ENCODE assay signal across 1 cellular context in genomic region chr2:240255811-240256703, GRCh38.
A peak's percentile ranks its signal among the peaks of the same experiment; 100 is the strongest.
TF ChIP-seq lines count a peak whose summit lies in the region.

No MANE protein-coding gene starts in this region.

TF ChIP-seq in HepG2, 621 proteins besides CTCF, POLR2A, EP300 and RAD21 (continued from another document and continues in another):
- no peak for TF ChIP-seq ZNF407 (CRISPR knock-in tag; IDR thresholded peaks at IDR 0.05; ENCODE audit: not compliant biosample characterization)
- no peak for TF ChIP-seq NR3C1 (CRISPR knock-in tag; IDR thresholded peaks at IDR 0.05)
- no peak; the same call in 1 of the 2 replicates for TF ChIP-seq ZNF703 (CRISPR knock-in tag; IDR thresholded peaks at IDR 0.05; ENCODE audit: borderline replicate concordance)
- peak; percentile 38; the same call in 1 of the 2 replicates for TF ChIP-seq ZMYM4 (CRISPR knock-in tag; IDR thresholded peaks at IDR 0.05)
- no peak for TF ChIP-seq SOX13 (IDR thresholded peaks at IDR 0.05)
- TF ChIP-seq SOX13 (CRISPR knock-in tag; conservative IDR thresholded peaks at IDR 0.05 in 1 of 2, IDR thresholded peaks at IDR 0.05 in 1 of 2): peak in 1 of 2 experiments; percentile 82; a peak in 2 of 4 replicates
- no peak for TF ChIP-seq AGO1 (IDR thresholded peaks at IDR 0.05; ENCODE audit: low read depth, low read length, poor library complexity, severe bottlenecking)
- TF ChIP-seq, protein P1, sequence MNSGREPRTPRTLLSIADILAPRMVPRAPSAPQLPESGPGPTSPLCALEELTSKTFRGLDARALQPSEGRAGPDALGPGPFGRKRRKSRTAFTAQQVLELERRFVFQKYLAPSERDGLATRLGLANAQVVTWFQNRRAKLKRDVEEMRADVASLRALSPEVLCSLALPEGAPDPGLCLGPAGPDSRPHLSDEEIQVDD (CRISPR knock-in tag; IDR thresholded peaks at IDR 0.05; ENCODE audit: borderline replicate concordance): no peak
- no peak for TF ChIP-seq ZNF44 (CRISPR knock-in tag; IDR thresholded peaks at IDR 0.05)
- TF ChIP-seq ZNF34 (CRISPR knock-in tag; IDR thresholded peaks at IDR 0.05; ENCODE audit: borderline replicate concordance): no peak
- TF ChIP-seq BCLAF1 (IDR thresholded peaks at IDR 0.05): no peak
- no peak for TF ChIP-seq POLR2AphosphoS2 (IDR thresholded peaks at IDR 0.05; ENCODE audit: low read depth, low read length)
- TF ChIP-seq, protein P2, sequence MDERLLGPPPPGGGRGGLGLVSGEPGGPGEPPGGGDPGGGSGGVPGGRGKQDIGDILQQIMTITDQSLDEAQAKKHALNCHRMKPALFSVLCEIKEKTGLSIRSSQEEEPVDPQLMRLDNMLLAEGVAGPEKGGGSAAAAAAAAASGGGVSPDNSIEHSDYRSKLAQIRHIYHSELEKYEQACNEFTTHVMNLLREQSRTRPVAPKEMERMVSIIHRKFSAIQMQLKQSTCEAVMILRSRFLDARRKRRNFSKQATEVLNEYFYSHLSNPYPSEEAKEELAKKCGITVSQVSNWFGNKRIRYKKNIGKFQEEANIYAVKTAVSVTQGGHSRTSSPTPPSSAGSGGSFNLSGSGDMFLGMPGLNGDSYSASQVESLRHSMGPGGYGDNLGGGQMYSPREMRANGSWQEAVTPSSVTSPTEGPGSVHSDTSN (CRISPR knock-in tag; IDR thresholded peaks at IDR 0.05): no peak; the same call in 1 of the 2 replicates
- TF ChIP-seq ZHX1 (CRISPR knock-in tag; IDR thresholded peaks at IDR 0.05; ENCODE audit: low read depth): no peak
- TF ChIP-seq FOXA1 (IDR thresholded peaks at IDR 0.05): no peak
- no peak; the same call in 1 of the 2 replicates for TF ChIP-seq FOXA1 (CRISPR knock-in tag; IDR thresholded peaks at IDR 0.05)
- TF ChIP-seq, protein P3, sequence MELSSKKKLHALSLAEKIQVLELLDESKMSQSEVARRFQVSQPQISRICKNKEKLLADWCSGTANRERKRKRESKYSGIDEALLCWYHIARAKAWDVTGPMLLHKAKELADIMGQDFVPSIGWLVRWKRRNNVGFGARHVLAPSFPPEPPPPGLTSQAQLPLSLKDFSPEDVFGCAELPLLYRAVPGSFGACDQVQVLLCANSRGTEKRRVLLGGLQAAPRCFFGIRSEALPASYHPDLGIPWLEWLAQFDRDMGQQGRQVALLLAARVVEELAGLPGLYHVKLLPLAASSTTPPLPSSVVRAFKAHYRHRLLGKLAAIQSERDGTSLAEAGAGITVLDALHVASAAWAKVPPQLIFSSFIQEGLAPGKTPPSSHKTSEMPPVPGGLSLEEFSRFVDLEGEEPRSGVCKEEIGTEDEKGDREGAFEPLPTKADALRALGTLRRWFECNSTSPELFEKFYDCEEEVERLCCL (CRISPR knock-in tag; IDR thresholded peaks at IDR 0.05; ENCODE audit: borderline replicate concordance): no peak
- TF ChIP-seq ZNF33A (CRISPR knock-in tag; IDR thresholded peaks at IDR 0.05; ENCODE audit: borderline replicate concordance): no peak
- no peak for TF ChIP-seq ZBTB33 (CRISPR knock-in tag; IDR thresholded peaks at IDR 0.05)
- TF ChIP-seq ZNF354B (CRISPR knock-in tag; IDR thresholded peaks at IDR 0.05): no peak
- TF ChIP-seq KMT2A (CRISPR knock-in tag; IDR thresholded peaks at IDR 0.05): peak; percentile 67
- TF ChIP-seq, protein P4, sequence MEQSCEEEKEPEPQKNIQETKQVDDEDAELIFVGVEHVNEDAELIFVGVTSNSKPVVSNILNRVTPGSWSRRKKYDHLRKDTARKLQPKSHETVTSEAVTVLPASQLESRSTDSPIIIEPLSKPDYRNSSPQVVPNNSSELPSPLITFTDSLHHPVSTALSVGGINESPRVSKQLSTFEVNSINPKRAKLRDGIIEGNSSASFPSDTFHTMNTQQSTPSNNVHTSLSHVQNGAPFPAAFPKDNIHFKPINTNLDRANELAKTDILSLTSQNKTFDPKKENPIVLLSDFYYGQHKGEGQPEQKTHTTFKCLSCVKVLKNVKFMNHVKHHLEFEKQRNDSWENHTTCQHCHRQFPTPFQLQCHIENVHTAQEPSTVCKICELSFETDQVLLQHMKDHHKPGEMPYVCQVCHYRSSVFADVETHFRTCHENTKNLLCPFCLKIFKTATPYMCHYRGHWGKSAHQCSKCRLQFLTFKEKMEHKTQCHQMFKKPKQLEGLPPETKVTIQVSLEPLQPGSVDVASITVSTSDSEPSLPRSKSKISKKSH (CRISPR knock-in tag; IDR thresholded peaks at IDR 0.05; ENCODE audit: borderline replicate concordance): peak; percentile 64; the same call in 1 of the 2 replicates
- TF ChIP-seq RFXANK (CRISPR knock-in tag; IDR thresholded peaks at IDR 0.05): no peak
- TF ChIP-seq, protein P5, sequence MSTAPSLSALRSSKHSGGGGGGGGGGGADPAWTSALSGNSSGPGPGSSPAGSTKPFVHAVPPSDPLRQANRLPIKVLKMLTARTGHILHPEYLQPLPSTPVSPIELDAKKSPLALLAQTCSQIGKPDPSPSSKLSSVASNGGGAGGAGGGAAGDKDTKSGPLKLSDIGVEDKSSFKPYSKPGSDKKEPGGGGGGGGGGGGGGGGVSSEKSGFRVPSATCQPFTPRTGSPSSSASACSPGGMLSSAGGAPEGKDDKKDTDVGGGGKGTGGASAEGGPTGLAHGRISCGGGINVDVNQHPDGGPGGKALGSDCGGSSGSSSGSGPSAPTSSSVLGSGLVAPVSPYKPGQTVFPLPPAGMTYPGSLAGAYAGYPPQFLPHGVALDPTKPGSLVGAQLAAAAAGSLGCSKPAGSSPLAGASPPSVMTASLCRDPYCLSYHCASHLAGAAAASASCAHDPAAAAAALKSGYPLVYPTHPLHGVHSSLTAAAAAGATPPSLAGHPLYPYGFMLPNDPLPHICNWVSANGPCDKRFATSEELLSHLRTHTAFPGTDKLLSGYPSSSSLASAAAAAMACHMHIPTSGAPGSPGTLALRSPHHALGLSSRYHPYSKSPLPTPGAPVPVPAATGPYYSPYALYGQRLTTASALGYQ (CRISPR knock-in tag; IDR thresholded peaks at IDR 0.05): peak; percentile 68; the same call in 1 of the 2 replicates
- peak; percentile 85; the same call in 1 of the 2 replicates for TF ChIP-seq HMG20A (CRISPR knock-in tag; IDR thresholded peaks at IDR 0.05; ENCODE audit: borderline replicate concordance)
- peak; percentile 44; the same call in 1 of the 2 replicates for TF ChIP-seq ZNF317 (CRISPR knock-in tag; IDR thresholded peaks at IDR 0.05)
- TF ChIP-seq ATM (IDR thresholded peaks at IDR 0.05; ENCODE audit: borderline replicate concordance): no peak
- TF ChIP-seq, protein P6, sequence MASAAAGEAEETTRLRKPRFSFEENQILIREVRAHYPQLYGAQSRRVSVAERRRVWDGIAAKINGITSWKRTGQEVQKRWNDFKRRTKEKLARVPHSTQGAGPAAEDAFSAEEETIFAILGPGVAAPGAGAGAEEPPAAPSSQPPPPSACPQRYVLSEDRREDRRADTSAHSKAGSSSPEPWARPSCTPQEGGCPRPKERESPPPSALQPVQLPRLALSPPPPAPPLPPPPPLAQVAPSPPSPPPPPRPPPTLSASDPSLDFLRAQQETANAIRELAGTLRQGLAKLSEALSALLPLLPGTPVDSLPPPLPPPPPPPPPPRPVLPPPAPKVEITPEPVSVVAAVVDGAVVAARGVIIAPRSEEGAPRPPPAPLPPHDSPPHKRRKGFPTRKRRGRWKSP (CRISPR knock-in tag; IDR thresholded peaks at IDR 0.05): peak; percentile 63; the same call in 1 of the 2 replicates
